ENCODE assay signal across 8 cellular contexts in the genomic region with DNA sequence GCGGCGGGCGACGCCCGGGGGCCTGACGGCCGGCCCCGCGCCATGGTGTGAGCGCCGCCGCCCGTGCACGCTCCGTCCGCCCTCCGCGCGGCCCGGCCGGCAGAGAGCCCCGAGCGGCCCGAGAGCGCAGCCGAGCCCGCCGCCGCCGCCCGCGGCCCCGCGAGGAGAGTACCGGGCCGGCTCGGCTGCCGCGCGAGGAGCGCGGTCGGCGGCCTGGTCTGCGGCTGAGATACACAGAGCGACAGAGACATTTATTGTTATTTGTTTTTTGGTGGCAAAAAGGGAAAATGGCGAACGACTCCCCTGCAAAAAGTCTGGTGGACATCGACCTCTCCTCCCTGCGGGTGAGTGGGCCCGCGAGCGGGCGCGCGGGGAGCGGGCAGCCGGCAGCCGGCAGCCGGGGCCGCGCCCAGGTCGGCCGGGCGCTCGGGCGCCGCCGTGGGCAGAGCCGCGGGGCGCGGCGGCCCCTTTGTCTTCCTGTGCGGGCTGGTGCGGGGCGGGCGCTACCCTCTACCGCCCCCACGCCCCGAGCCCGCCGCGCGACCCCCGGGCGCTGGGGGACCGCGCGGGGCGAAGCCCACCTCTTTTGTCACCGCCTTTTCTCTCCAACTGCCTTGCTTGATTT. TPM values are rescaled to one million over a fixed set of nuclear protein-coding genes. Genes with fewer than 3 reads are reported as not detected.
A peak's percentile ranks its signal among the peaks of the same experiment; 100 is the strongest.
DNase-seq lines count a peak whose midpoint lies in the region; TF ChIP-seq lines count a peak whose summit lies in the region.

No MANE protein-coding gene starts in this region.

- peak overlapping the region; percentile 99 for H3K18ac ChIP-seq in mesendoderm (ENCODE audit: low read length)

- intact Hi-C loops in uterus (cut with DNase I; ENCODE audit: low total_unique reads): loop anchor here (5.0 kb wide), 1 partner anchor 129 kb away; no protein-coding TSS in a partner anchor

- peak overlapping the region; percentile 88 for H3K4me2 ChIP-seq in GM23248 (ENCODE audit: unreplicated experiment)
- peak overlapping the region; percentile 99 for H3K4me2 ChIP-seq in OCI-LY3 (ENCODE audit: low read length)
- H3K4me2 ChIP-seq in mesendoderm (ENCODE audit: low read length): peak overlapping the region; percentile 93

- H3K9ac ChIP-seq in ES-I3 (ENCODE audit: low read depth, low read length) (peak overlapping the region; percentile 96), GM23248 (peak overlapping the region; percentile 95), OCI-LY3 (ENCODE audit: low read length) (peak overlapping the region; percentile 97), mesendoderm (ENCODE audit: low read length) (peak overlapping the region; percentile 96)

- H3K4me1 ChIP-seq in ES-I3 (ENCODE audit: insufficient read depth, low read length) (peaks cover 12% of the 10 kb centered on the region), GM23248 (ENCODE audit: insufficient read depth) (peaks cover 16% of the 10 kb centered on the region), OCI-LY3 (ENCODE audit: low read length) (peaks cover 26% of the 10 kb centered on the region), mesendoderm (ENCODE audit: control insufficient read depth, low read depth, low read length) (peaks cover 2% of the 10 kb centered on the region), uterus (peaks cover 4 to 14% of the 10 kb centered on the region in 2 donors)

- H3K27ac ChIP-seq in GM23248 (peak overlapping the region; percentile 63), OCI-LY3 (ENCODE audit: low read length) (peak overlapping the region; percentile 59), mesendoderm (ENCODE audit: low read depth, low read length) (peak overlapping the region; percentile 97), uterus (peak overlapping the region; percentile 93 to 96)

- no peak overlapping the region for H2BK15ac ChIP-seq in mesendoderm (replicated peaks; ENCODE audit: low read depth)

- peak overlapping the region; percentile 100 for H3K4ac ChIP-seq in mesendoderm (ENCODE audit: low read depth, low read length)

- TF ChIP-seq CTCF in OCI-LY3 (IDR thresholded peaks at IDR 0.05; ENCODE audit: low read depth, low read length) (0 out of 2 replicates have a peak, but pooled peaks have one; percentile 3), uterus (IDR thresholded peaks at IDR 0.05) (no peak)

- H4K20me1 ChIP-seq in GM23248 (ENCODE audit: insufficient read depth) (no peaks in the 10 kb centered on the region), OCI-LY3 (ENCODE audit: insufficient read depth, low read length) (peaks cover 42% of the 10 kb centered on the region)

- WGBS in GM23248 (ENCODE audit: low coverage in 1 of 2, low lambda C conversion rate in 2 of 2, missing lambda C conversion rate in 2 of 2), 2 experiments: 0 to 1% methylated on average over 41 to 68 of the region's 92 CpGs
- WGBS in mesendoderm (ENCODE audit: extremely low coverage, insufficient coverage, low lambda C conversion rate): no CpG with 5 or more reads among the region's 92 CpGs

- no peak overlapping the region for H2AK5ac ChIP-seq in mesendoderm (ENCODE audit: low read length)

- peak overlapping the region; percentile 91 for H4K8ac ChIP-seq in mesendoderm (ENCODE audit: low read depth, low read length)

- H3K36me3 ChIP-seq in ES-I3 (ENCODE audit: insufficient read depth, low read length) (no peaks in the 10 kb centered on the region; the same call in 1 of the 2 replicates), GM23248 (ENCODE audit: low read depth) (no peaks in the 10 kb centered on the region; the same call in 1 of the 2 replicates), OCI-LY3 (replicated peaks; ENCODE audit: low read depth, low read length) (peaks cover 27% of the 10 kb centered on the region), mesendoderm (ENCODE audit: control insufficient read depth, insufficient read depth, low read length) (no peaks in the 10 kb centered on the region), uterus (no peaks in the 10 kb centered on the region)

- no peak for TF ChIP-seq POLR2A in uterus (IDR thresholded peaks at IDR 0.05)

- peaks cover 46% of the 10 kb centered on the region for H3F3A ChIP-seq in GM23248 (ENCODE audit: insufficient read depth)

- H3K79me1 ChIP-seq in mesendoderm (ENCODE audit: low read length): peaks cover 7% of the 10 kb centered on the region

- H2AFZ ChIP-seq in GM23248 (peak overlapping the region; percentile 18; the same call in 1 of the 2 replicates), OCI-LY3 (ENCODE audit: low read depth, low read length) (no peak overlapping the region)

- H2BK5ac ChIP-seq in mesendoderm (ENCODE audit: low read length): no peak overlapping the region

- DNase-seq in GM23248 (peak; percentile 64), cerebellum (ENCODE audit: low spot score) (peak; percentile 49), mesendoderm (peak; percentile 19), uterus (peak in 1 of 2 donors; percentile 23), NCI-H1694 (lab: John Stamatoyannopoulos, UW) (no peak)
- no peak for DNase-seq in stimulated activated CD4-positive, alpha-beta T cell treated with anti-CD3 and anti-CD28 coated beads, Interleukin-1b, Interleukin-23, amount 100 ng/mL, for 48 hours

- in situ Hi-C loops in GM23248 (cut with MboI): loop anchor here (5.0 to 10.0 kb wide), 2 partner anchors 134 to 283 kb away; no protein-coding TSS in a partner anchor

- H3K79me2 ChIP-seq in GM23248 (ENCODE audit: insufficient read depth): peaks cover 49% of the 10 kb centered on the region
- peaks cover 52% of the 10 kb centered on the region for H3K79me2 ChIP-seq in OCI-LY3 (ENCODE audit: low read length)
- peaks cover 40% of the 10 kb centered on the region for H3K79me2 ChIP-seq in mesendoderm (ENCODE audit: control insufficient read depth, insufficient read depth, low read length)

- H4K5ac ChIP-seq in mesendoderm (ENCODE audit: low read length): no peak overlapping the region

- H2BK120ac ChIP-seq in mesendoderm (ENCODE audit: low read depth, low read length): peak overlapping the region; percentile 95

- peak overlapping the region; percentile 96 for H3K56ac ChIP-seq in mesendoderm (ENCODE audit: low read length)

- H3K9me3 ChIP-seq in ES-I3 (ENCODE audit: control insufficient read depth, insufficient read depth, low read length) (no peaks in the 10 kb centered on the region), GM23248 (ENCODE audit: low read depth) (no peaks in the 10 kb centered on the region), OCI-LY3 (ENCODE audit: insufficient read depth, low read length) (no peaks in the 10 kb centered on the region), uterus (no peaks in the 10 kb centered on the region)

- H3K27me3 ChIP-seq in GM23248 (replicated peaks; ENCODE audit: insufficient read depth) (no peaks in the 10 kb centered on the region), OCI-LY3 (ENCODE audit: low read depth, low read length) (no peaks in the 10 kb centered on the region), mesendoderm (ENCODE audit: insufficient read depth, low read length, poor library complexity) (no peaks in the 10 kb centered on the region), uterus (no peaks in the 10 kb centered on the region)

- no peaks in the 10 kb centered on the region for H3K9me2 ChIP-seq in GM23248 (ENCODE audit: insufficient read depth)

- peak overlapping the region; percentile 96 for H3K4me3 ChIP-seq in GM23248
- peak overlapping the region; percentile 95 for H3K4me3 ChIP-seq in OCI-LY3 (ENCODE audit: low read length)
- peak overlapping the region; percentile 94 for H3K4me3 ChIP-seq in mesendoderm (ENCODE audit: low read length)
- peak overlapping the region; percentile 39 to 69 for H3K4me3 ChIP-seq in uterus

- no peak overlapping the region for H3K23ac ChIP-seq in mesendoderm (ENCODE audit: low read length)

RNA-seq across cellular contexts. Expression of a gene that starts 0.4 kb away (rescaled TPM):
- total RNA-seq in GM23248 (2014; rRNA removed; shearing (Covaris generic)): 107 and 115 TPM in 2 replicates
- polyA plus RNA-seq in GM23248 (2016; fragmentation: Nextera tagmentation; extraction: Ambion mirVana): 19.9 and 20.3 TPM in 2 replicates
- 190 TPM for total RNA-seq in cerebellum
- polyA plus RNA-seq in mesendoderm (2013, experiment 1 of 2): 120 TPM
- 121 TPM for polyA plus RNA-seq in mesendoderm (2013, experiment 2 of 2)
- total RNA-seq in uterus: 10 to 100 TPM; 17.9 to 87.2 (median 55.4) TPM

Comparison
In these comparisons a context has a peak if more than half of its experiments do, and no peak if none do; other contexts are left out.
1. DNase-seq: peak in GM23248 (single experiment), cerebellum (single experiment) and mesendoderm (single experiment); none in NCI-H1694 (single experiment) and stimulated activated CD4-positive, alpha-beta T cell treated with anti-CD3 and anti-CD28 coated beads, Interleukin-1b, Interleukin-23, amount 100 ng/mL, for 48 hours (single experiment).
2. Peak in every context shown above with its lines, with median percentiles within 50 percentile points of each other: H3K9ac ChIP-seq, H3K27ac ChIP-seq, H3K4me2 ChIP-seq and H3K4me3 ChIP-seq.